In the genomic region with DNA sequence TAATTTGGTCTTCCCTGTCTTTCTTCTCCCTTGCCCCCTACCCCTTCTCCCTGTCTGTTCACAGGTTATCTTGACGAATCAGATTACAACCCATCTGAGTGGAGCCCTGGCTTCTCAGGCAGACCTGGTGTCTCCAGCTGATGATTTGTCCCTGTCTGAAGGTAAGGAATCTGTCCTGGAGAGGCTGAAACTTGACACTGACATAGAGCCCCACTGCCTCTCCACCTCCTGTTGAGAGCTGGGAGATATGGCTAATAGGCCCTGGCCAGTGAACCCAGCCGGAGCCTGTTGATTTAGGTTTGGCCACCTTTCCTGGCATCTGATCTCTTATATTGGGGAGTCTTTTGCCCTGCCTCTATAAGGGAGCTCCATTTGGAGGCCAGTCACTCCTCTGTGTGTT, we compare ENCODE assay signal across 10 cellular contexts.
DNase-seq lines count a peak whose midpoint lies in the region; ATAC-seq and TF ChIP-seq lines count a peak whose summit lies in the region.
"Had no signal": no experiment of that assay in that cellular context is flagged by ENCODE, and none has a peak within 500 bp of the region (broad histone marks: within the 10 kb centered on the region; RNA-seq: fewer than 3 reads in every experiment).

No MANE protein-coding gene starts in this region.

- no peaks in the 10 kb centered on the region for H3K9me3 Mint-ChIP-seq in CD8-positive, alpha-beta memory T cell

- DNase-seq in CD8-positive, alpha-beta memory T cell = no peak
- DNase-seq in A172 (ENCODE audit: low spot score) (no peak), cerebellar nuclear complex (lab: John Stamatoyannopoulos, UW) (no peak), NCI-H2081 (lab: John Stamatoyannopoulos, UW) (no peak)
- DNase-seq: IMR-90; stimulated activated CD4-positive, alpha-beta T cell treated with anti-CD3 and anti-CD28 coated beads, Interleukin-4, amount 100 ng/mL, for 4 hours had no signal

- TF ChIP-seq RAD21 in Ishikawa (IDR thresholded peaks at IDR 0.05; ENCODE audit: low read depth) = peak; percentile 5; the same call in 1 of the 2 replicates

- POLR2A ChIA-PET in CD8-positive, alpha-beta memory T cell (lab: Charles Lee) = no interaction called here

- H3K4me3 Mint-ChIP-seq in CD8-positive, alpha-beta memory T cell = peak overlapping the region in 1 of 7 donors; percentile 24

- H3K36me3 Mint-ChIP-seq in CD8-positive, alpha-beta memory T cell = peaks cover 0 to 6% (median 0%) of the 10 kb centered on the region in 3 donors

- CTCF ChIA-PET in CD8-positive, alpha-beta memory T cell (lab: Charles Lee) = interaction anchor here (1.1 kb wide), 1 partner anchor 9 kb away, joined by 4 read pairs; no protein-coding TSS in a partner anchor

- no CpG with 5 or more reads among the region's 2 CpGs for WGBS in mesodermal cell (ENCODE audit: insufficient coverage in 2 of 2), 2 experiments

- no peak overlapping the region for H3K4me3 ChIP-seq in CD8-positive, alpha-beta memory T cell (ENCODE audit: low read length)
- no peak overlapping the region for H3K4me3 ChIP-seq in mesodermal cell (ENCODE audit: extremely low read depth, insufficient read depth, low read length, poor library complexity, severe bottlenecking)

- H3K27me3 ChIP-seq in CD8-positive, alpha-beta memory T cell (ENCODE audit: insufficient read depth, low read length, poor library complexity, severe bottlenecking) = no peaks in the 10 kb centered on the region

- H3K27ac Mint-ChIP-seq in CD8-positive, alpha-beta memory T cell = peak overlapping the region in 7 of 8 donors; percentile 28 to 88 (median 73)

- H3K4me1 Mint-ChIP-seq in CD8-positive, alpha-beta memory T cell = peaks cover 31 to 44% (median 34%) of the 10 kb centered on the region in 3 donors

- H3K36me3 ChIP-seq in CD8-positive, alpha-beta memory T cell (ENCODE audit: insufficient read depth, low read length) = no peaks in the 10 kb centered on the region
- H3K36me3 ChIP-seq in mesodermal cell (ENCODE audit: control insufficient read depth, insufficient read depth, low read length) = no peaks in the 10 kb centered on the region

- TF ChIP-seq EP300 in Ishikawa (IDR thresholded peaks at IDR 0.05; ENCODE audit: borderline replicate concordance) = peak; percentile 87

- peaks cover 43% of the 10 kb centered on the region for H3K4me1 ChIP-seq in CD8-positive, alpha-beta memory T cell (ENCODE audit: insufficient read depth, low read length)
- peaks cover 24% of the 10 kb centered on the region for H3K4me1 ChIP-seq in mesodermal cell (ENCODE audit: control insufficient read depth, insufficient read depth, low read length, poor library complexity, severe bottlenecking)

- H3K9me3 ChIP-seq in CD8-positive, alpha-beta memory T cell (ENCODE audit: low read length) = no peaks in the 10 kb centered on the region
- no peaks in the 10 kb centered on the region for H3K9me3 ChIP-seq in mesodermal cell (ENCODE audit: control insufficient read depth, low read length)

- H3K27me3 Mint-ChIP-seq in CD8-positive, alpha-beta memory T cell = no peaks in the 10 kb centered on the region

- ATAC-seq in SK-N-SH treated with all-trans-retinoic acid at 6 μM for 48 hours (peak; percentile 79), HG03108 (IDR thresholded peaks at IDR 0.05; ENCODE audit: unreplicated experiment) (no peak)

- no peak overlapping the region for H3K27ac ChIP-seq in CD8-positive, alpha-beta memory T cell (ENCODE audit: low read depth, low read length)
- H3K27ac ChIP-seq in mesodermal cell (ENCODE audit: low read depth, low read length, severe bottlenecking) = peak overlapping the region; percentile 47

TF ChIP-seq in Ishikawa, 13 proteins besides CTCF, POLR2A, EP300 and RAD21:
- peak; percentile 71 for TF ChIP-seq NFIC (IDR thresholded peaks at IDR 0.05)
- TF ChIP-seq EGR1 (IDR thresholded peaks at IDR 0.05) = no peak
- peak; percentile 67 for TF ChIP-seq TEAD4 (IDR thresholded peaks at IDR 0.05)
- TF ChIP-seq, protein P1, sequence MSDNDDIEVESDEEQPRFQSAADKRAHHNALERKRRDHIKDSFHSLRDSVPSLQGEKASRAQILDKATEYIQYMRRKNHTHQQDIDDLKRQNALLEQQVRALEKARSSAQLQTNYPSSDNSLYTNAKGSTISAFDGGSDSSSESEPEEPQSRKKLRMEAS (IDR thresholded peaks at IDR 0.05) = 0 out of 2 replicates have a peak, but pooled peaks have one; percentile 19
- TF ChIP-seq, protein P2, sequence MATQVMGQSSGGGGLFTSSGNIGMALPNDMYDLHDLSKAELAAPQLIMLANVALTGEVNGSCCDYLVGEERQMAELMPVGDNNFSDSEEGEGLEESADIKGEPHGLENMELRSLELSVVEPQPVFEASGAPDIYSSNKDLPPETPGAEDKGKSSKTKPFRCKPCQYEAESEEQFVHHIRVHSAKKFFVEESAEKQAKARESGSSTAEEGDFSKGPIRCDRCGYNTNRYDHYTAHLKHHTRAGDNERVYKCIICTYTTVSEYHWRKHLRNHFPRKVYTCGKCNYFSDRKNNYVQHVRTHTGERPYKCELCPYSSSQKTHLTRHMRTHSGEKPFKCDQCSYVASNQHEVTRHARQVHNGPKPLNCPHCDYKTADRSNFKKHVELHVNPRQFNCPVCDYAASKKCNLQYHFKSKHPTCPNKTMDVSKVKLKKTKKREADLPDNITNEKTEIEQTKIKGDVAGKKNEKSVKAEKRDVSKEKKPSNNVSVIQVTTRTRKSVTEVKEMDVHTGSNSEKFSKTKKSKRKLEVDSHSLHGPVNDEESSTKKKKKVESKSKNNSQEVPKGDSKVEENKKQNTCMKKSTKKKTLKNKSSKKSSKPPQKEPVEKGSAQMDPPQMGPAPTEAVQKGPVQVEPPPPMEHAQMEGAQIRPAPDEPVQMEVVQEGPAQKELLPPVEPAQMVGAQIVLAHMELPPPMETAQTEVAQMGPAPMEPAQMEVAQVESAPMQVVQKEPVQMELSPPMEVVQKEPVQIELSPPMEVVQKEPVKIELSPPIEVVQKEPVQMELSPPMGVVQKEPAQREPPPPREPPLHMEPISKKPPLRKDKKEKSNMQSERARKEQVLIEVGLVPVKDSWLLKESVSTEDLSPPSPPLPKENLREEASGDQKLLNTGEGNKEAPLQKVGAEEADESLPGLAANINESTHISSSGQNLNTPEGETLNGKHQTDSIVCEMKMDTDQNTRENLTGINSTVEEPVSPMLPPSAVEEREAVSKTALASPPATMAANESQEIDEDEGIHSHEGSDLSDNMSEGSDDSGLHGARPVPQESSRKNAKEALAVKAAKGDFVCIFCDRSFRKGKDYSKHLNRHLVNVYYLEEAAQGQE (IDR thresholded peaks at IDR 0.05; ENCODE audit: low read depth) = no peak
- peak; percentile 82 for TF ChIP-seq TCF12 (IDR thresholded peaks at IDR 0.05; ENCODE audit: low read depth)
- peak; percentile 52; the same call in 1 of the 2 replicates for TF ChIP-seq FOXM1 (IDR thresholded peaks at IDR 0.05; ENCODE audit: borderline replicate concordance, low read depth)

TF ChIP-seq in SK-N-SH treated with all-trans-retinoic acid at 6 μM for 48 hours, 23 proteins besides CTCF, POLR2A, EP300 and RAD21:
- TF ChIP-seq ZNF565 (CRISPR knock-in tag; conservative IDR thresholded peaks at IDR 0.05; ENCODE audit: low read depth) = no peak
- TF ChIP-seq, protein P3, sequence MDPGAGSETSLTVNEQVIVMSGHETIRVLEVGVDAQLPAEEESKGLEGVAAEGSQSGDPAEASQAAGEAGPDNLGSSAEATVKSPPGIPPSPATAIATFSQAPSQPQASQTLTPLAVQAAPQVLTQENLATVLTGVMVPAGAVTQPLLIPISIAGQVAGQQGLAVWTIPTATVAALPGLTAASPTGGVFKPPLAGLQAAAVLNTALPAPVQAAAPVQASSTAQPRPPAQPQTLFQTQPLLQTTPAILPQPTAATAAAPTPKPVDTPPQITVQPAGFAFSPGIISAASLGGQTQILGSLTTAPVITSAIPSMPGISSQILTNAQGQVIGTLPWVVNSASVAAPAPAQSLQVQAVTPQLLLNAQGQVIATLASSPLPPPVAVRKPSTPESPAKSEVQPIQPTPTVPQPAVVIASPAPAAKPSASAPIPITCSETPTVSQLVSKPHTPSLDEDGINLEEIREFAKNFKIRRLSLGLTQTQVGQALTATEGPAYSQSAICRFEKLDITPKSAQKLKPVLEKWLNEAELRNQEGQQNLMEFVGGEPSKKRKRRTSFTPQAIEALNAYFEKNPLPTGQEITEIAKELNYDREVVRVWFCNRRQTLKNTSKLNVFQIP (CRISPR knock-in tag; IDR thresholded peaks at IDR 0.05; ENCODE audit: borderline replicate concordance, low read depth) = no peak
- TF ChIP-seq OSR1 (CRISPR knock-in tag; IDR thresholded peaks at IDR 0.05) = no peak
- TF ChIP-seq RARB (CRISPR knock-in tag; IDR thresholded peaks at IDR 0.05) = no peak
- TF ChIP-seq SNAI2 (CRISPR knock-in tag; IDR thresholded peaks at IDR 0.05) = no peak
- no peak for TF ChIP-seq ZNF70 (CRISPR knock-in tag; IDR thresholded peaks at IDR 0.05)
- no peak for TF ChIP-seq TCF4 (CRISPR knock-in tag; IDR thresholded peaks at IDR 0.05; ENCODE audit: borderline replicate concordance)
- no peak for TF ChIP-seq GLIS3 (CRISPR knock-in tag; IDR thresholded peaks at IDR 0.05)
- no peak for TF ChIP-seq ARNTL (CRISPR knock-in tag; IDR thresholded peaks at IDR 0.05; ENCODE audit: borderline replicate concordance, low read depth)
